ENCODE assay signal across 1 cellular context in the genomic region with DNA sequence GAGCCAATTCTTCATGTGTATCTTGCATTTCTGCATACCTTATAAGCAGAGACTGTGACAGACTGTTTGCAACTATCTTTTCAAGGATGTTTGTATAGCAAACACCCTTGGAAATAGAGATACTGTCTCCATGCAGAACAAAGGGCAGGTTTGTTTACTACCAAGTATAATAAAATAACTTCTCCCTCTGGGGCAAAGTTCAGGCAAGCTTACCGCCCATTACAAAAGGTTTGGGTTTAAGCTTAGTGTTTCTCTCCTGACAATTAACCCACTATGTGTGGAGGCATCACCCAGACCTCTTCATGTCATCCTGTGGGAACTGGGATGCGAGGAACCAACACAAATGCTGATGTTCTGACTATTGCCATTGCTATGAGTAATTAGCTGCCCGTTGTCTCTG.
TF ChIP-seq lines count a peak whose summit lies in the region.

No MANE protein-coding gene starts in this region.

TF ChIP-seq in HepG2, 621 proteins besides CTCF, POLR2A, EP300 and RAD21 (continued from another document and continues in another):
- TF ChIP-seq, protein P1, sequence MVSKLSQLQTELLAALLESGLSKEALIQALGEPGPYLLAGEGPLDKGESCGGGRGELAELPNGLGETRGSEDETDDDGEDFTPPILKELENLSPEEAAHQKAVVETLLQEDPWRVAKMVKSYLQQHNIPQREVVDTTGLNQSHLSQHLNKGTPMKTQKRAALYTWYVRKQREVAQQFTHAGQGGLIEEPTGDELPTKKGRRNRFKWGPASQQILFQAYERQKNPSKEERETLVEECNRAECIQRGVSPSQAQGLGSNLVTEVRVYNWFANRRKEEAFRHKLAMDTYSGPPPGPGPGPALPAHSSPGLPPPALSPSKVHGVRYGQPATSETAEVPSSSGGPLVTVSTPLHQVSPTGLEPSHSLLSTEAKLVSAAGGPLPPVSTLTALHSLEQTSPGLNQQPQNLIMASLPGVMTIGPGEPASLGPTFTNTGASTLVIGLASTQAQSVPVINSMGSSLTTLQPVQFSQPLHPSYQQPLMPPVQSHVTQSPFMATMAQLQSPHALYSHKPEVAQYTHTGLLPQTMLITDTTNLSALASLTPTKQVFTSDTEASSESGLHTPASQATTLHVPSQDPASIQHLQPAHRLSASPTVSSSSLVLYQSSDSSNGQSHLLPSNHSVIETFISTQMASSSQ (IDR thresholded peaks at IDR 0.05; ENCODE audit: low read depth) = peak; percentile 29; the same call in 1 of the 2 replicates
- TF ChIP-seq, protein P1 (CRISPR knock-in tag; IDR thresholded peaks at IDR 0.05; ENCODE audit: borderline replicate concordance) = peak; percentile 30; the same call in 1 of the 2 replicates
- TF ChIP-seq CREBL2 (CRISPR knock-in tag; IDR thresholded peaks at IDR 0.05; ENCODE audit: borderline replicate concordance) (no peak), HMG20B (CRISPR knock-in tag; conservative IDR thresholded peaks at IDR 0.05) (0 out of 2 replicates have a peak, but pooled peaks have one; percentile 42), ZNF510 (CRISPR knock-in tag; IDR thresholded peaks at IDR 0.05; ENCODE audit: low read depth) (no peak), ZNF260 (CRISPR knock-in tag; IDR thresholded peaks at IDR 0.05; ENCODE audit: borderline replicate concordance, low read depth) (no peak), RXRB (CRISPR knock-in tag; IDR thresholded peaks at IDR 0.05; ENCODE audit: borderline replicate concordance) (peak; percentile 91), ARNT (IDR thresholded peaks at IDR 0.05) (no peak), CREB3 (CRISPR knock-in tag; IDR thresholded peaks at IDR 0.05) (no peak), FOXA1 (IDR thresholded peaks at IDR 0.05) (no peak), FOXA1 (CRISPR knock-in tag; IDR thresholded peaks at IDR 0.05) (peak; percentile 35; the same call in 1 of the 2 replicates), NCOR1 (IDR thresholded peaks at IDR 0.05; ENCODE audit: borderline replicate concordance, low read length) (peak; percentile 80; the same call in 1 of the 2 replicates), ZNF24 (IDR thresholded peaks at IDR 0.05) (no peak), ZNF703 (CRISPR knock-in tag; IDR thresholded peaks at IDR 0.05; ENCODE audit: borderline replicate concordance) (no peak), CHCHD3 (CRISPR knock-in tag; IDR thresholded peaks at IDR 0.05) (no peak), KMT2A (CRISPR knock-in tag; IDR thresholded peaks at IDR 0.05) (no peak), FOSL1 (CRISPR knock-in tag; IDR thresholded peaks at IDR 0.05; ENCODE audit: borderline replicate concordance) (no peak), ZFY (CRISPR knock-in tag; IDR thresholded peaks at IDR 0.05) (no peak), ZNF432 (CRISPR knock-in tag; IDR thresholded peaks at IDR 0.05; ENCODE audit: borderline replicate concordance) (no peak), ESRRA (CRISPR knock-in tag; IDR thresholded peaks at IDR 0.05; ENCODE audit: low read depth) (no peak), ZFX (CRISPR knock-in tag; IDR thresholded peaks at IDR 0.05; ENCODE audit: low read depth) (no peak), ZNF501 (CRISPR knock-in tag; IDR thresholded peaks at IDR 0.05) (no peak), NR1H2 (CRISPR knock-in tag; IDR thresholded peaks at IDR 0.05; ENCODE audit: borderline replicate concordance, low read depth) (no peak), ETV6 (CRISPR knock-in tag; conservative IDR thresholded peaks at IDR 0.05) (no peak), KDM2A (CRISPR knock-in tag; IDR thresholded peaks at IDR 0.05; ENCODE audit: borderline replicate concordance, low read depth) (no peak), RXRA (CRISPR knock-in tag; IDR thresholded peaks at IDR 0.05) (no peak), XBP1 (CRISPR knock-in tag; IDR thresholded peaks at IDR 0.05) (no peak), ZNF431 (CRISPR knock-in tag; IDR thresholded peaks at IDR 0.05; ENCODE audit: borderline replicate concordance, low read depth) (no peak), UBTF (CRISPR knock-in tag; IDR thresholded peaks at IDR 0.05) (no peak), RBFOX2 (IDR thresholded peaks at IDR 0.05; ENCODE audit: low read depth, low read length) (no peak), SMAD1 (CRISPR knock-in tag; IDR thresholded peaks at IDR 0.05; ENCODE audit: borderline replicate concordance, low read depth) (no peak), ZNF749 (CRISPR knock-in tag; IDR thresholded peaks at IDR 0.05; ENCODE audit: borderline replicate concordance) (no peak), ZNF709 (CRISPR knock-in tag; IDR thresholded peaks at IDR 0.05) (no peak), AHDC1 (CRISPR knock-in tag; IDR thresholded peaks at IDR 0.05; ENCODE audit: borderline replicate concordance) (peak; percentile 48; the same call in 1 of the 2 replicates)
- TF ChIP-seq, protein P2, sequence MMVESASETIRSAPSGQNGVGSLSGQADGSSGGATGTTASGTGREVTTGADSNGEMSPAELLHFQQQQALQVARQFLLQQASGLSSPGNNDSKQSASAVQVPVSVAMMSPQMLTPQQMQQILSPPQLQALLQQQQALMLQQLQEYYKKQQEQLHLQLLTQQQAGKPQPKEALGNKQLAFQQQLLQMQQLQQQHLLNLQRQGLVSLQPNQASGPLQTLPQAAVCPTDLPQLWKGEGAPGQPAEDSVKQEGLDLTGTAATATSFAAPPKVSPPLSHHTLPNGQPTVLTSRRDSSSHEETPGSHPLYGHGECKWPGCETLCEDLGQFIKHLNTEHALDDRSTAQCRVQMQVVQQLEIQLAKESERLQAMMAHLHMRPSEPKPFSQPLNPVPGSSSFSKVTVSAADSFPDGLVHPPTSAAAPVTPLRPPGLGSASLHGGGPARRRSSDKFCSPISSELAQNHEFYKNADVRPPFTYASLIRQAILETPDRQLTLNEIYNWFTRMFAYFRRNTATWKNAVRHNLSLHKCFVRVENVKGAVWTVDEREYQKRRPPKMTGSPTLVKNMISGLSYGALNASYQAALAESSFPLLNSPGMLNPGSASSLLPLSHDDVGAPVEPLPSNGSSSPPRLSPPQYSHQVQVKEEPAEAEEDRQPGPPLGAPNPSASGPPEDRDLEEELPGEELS (CRISPR knock-in tag; IDR thresholded peaks at IDR 0.05) = peak; percentile 88
- TF ChIP-seq, protein P3, sequence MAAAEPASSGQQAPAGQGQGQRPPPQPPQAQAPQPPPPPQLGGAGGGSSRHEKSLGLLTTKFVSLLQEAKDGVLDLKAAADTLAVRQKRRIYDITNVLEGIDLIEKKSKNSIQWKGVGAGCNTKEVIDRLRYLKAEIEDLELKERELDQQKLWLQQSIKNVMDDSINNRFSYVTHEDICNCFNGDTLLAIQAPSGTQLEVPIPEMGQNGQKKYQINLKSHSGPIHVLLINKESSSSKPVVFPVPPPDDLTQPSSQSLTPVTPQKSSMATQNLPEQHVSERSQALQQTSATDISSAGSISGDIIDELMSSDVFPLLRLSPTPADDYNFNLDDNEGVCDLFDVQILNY (CRISPR knock-in tag; conservative IDR thresholded peaks at IDR 0.05) = no peak
- TF ChIP-seq, protein P4, sequence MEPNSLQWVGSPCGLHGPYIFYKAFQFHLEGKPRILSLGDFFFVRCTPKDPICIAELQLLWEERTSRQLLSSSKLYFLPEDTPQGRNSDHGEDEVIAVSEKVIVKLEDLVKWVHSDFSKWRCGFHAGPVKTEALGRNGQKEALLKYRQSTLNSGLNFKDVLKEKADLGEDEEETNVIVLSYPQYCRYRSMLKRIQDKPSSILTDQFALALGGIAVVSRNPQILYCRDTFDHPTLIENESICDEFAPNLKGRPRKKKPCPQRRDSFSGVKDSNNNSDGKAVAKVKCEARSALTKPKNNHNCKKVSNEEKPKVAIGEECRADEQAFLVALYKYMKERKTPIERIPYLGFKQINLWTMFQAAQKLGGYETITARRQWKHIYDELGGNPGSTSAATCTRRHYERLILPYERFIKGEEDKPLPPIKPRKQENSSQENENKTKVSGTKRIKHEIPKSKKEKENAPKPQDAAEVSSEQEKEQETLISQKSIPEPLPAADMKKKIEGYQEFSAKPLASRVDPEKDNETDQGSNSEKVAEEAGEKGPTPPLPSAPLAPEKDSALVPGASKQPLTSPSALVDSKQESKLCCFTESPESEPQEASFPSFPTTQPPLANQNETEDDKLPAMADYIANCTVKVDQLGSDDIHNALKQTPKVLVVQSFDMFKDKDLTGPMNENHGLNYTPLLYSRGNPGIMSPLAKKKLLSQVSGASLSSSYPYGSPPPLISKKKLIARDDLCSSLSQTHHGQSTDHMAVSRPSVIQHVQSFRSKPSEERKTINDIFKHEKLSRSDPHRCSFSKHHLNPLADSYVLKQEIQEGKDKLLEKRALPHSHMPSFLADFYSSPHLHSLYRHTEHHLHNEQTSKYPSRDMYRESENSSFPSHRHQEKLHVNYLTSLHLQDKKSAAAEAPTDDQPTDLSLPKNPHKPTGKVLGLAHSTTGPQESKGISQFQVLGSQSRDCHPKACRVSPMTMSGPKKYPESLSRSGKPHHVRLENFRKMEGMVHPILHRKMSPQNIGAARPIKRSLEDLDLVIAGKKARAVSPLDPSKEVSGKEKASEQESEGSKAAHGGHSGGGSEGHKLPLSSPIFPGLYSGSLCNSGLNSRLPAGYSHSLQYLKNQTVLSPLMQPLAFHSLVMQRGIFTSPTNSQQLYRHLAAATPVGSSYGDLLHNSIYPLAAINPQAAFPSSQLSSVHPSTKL (CRISPR knock-in tag; IDR thresholded peaks at IDR 0.05) = peak; percentile 91
